8 cellular contexts compared by ENCODE assay signal in the genomic region with DNA sequence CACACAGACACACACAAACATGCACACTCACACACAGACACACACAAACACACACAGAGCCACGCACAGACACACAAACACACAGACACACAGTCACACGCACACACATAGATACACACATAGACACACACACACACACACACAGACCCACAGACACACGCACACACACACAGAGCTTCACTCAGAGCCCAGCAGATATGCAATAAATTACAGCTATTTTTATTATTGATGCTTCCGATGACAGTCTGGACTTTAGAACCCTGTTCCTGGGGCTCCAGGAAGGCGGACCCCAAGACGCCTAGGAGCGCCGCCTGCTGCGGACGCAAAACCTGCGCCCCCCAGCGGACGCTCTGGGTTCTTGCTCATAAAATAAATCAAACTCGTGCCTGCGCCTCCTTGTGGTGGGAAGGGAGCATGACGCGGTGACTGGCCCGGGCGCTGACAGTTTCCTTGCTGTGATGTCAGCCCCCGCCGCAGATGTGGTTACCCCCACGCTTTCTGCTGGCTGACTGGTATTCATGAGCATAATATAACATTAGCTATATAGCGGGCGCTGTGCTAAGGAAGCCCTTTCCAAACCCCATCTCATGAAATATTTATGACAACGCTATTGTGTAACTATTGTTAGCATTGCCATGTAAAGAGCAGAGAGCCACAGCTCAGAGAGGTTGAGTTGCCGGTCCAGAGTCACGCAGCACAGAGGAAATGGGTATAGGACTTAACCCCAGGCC.
DNase-seq lines count a peak whose midpoint lies in the region; ATAC-seq, FAIRE-seq and TF ChIP-seq lines count a peak whose summit lies in the region.

No MANE protein-coding gene starts in this region.

- H3K4me1 ChIP-seq in prostate gland (replicated peaks): no peaks in the 10 kb centered on the region
- peaks cover 17% of the 10 kb centered on the region for H3K4me1 ChIP-seq in upper lobe of right lung

- H3K36me3 Mint-ChIP-seq in HFFc6 (ENCODE audit: low read depth) (no peaks in the 10 kb centered on the region), glutamatergic neuron (ENCODE audit: unreplicated experiment) (no peaks in the 10 kb centered on the region)
- no peaks in the 10 kb centered on the region for H3K36me3 Mint-ChIP-seq in activated naive CD4-positive, alpha-beta T cell treated with anti-CD3 and anti-CD28 coated beads, Interleukin-2, amount 10 ng/mL, durations not matched to agents 7 days and 5 days

- ATAC-seq in SK-N-SH treated with all-trans-retinoic acid at 6 μM for 48 hours: peak; percentile 81
- ATAC-seq in upper lobe of right lung: peak; percentile 92

- H3K4me3 ChIP-seq in prostate gland (no peak overlapping the region), upper lobe of right lung (no peak overlapping the region)

- intact Hi-C loops in prostate gland (cut with DNase I) (loop anchor here (2.0 kb wide), 1 partner anchor 260 kb away; no protein-coding TSS in a partner anchor), upper lobe of right lung (cut with DNase I) (loop anchor here (5.0 to 10.0 kb wide), 2 partner anchors 162 to 260 kb away; no protein-coding TSS in a partner anchor)

- H3K27me3 Mint-ChIP-seq in HFFc6 (ENCODE audit: insufficient read depth): peaks cover 8% of the 10 kb centered on the region
- H3K27me3 Mint-ChIP-seq in activated naive CD4-positive, alpha-beta T cell treated with anti-CD3 and anti-CD28 coated beads, Interleukin-2, amount 10 ng/mL, durations not matched to agents 7 days and 5 days: peaks cover 23% of the 10 kb centered on the region
- no peaks in the 10 kb centered on the region for H3K27me3 Mint-ChIP-seq in glutamatergic neuron (ENCODE audit: unreplicated experiment)

- TF ChIP-seq POLR2A in prostate gland (IDR thresholded peaks at IDR 0.05): no peak

- FAIRE-seq in G401.6 (lab: Jason Lieb, UNC): peak; percentile 15

- DNase-seq in HFFc6 (peak; percentile 66), NCI-H1092 treated with DMSO at 0.1 percent for 48 hours (lab: John Stamatoyannopoulos, UW) (peak; percentile 85), glutamatergic neuron (peak; percentile 88), prostate gland (ENCODE audit: low spot score) (peak; percentile 70), upper lobe of right lung (peak; percentile 92)
- DNase-seq in activated naive CD4-positive, alpha-beta T cell treated with anti-CD3 and anti-CD28 coated beads, Interleukin-2, amount 10 ng/mL, durations not matched to agents 7 days and 5 days: peak; percentile 95

- peaks cover 31% of the 10 kb centered on the region for H3K4me1 Mint-ChIP-seq in HFFc6 (ENCODE audit: low read depth)
- H3K4me1 Mint-ChIP-seq in activated naive CD4-positive, alpha-beta T cell treated with anti-CD3 and anti-CD28 coated beads, Interleukin-2, amount 10 ng/mL, durations not matched to agents 7 days and 5 days: peaks cover 72% of the 10 kb centered on the region
- H3K4me1 Mint-ChIP-seq in glutamatergic neuron (ENCODE audit: low read depth, unreplicated experiment): no peaks in the 10 kb centered on the region

- peak; percentile 100 for TF ChIP-seq CTCF in HFFc6 (IDR thresholded peaks at IDR 0.05)
- peak; percentile 99 for TF ChIP-seq CTCF in glutamatergic neuron (IDR thresholded peaks at IDR 0.05; ENCODE audit: partially characterized antibody, unreplicated experiment)
- TF ChIP-seq CTCF in prostate gland (IDR thresholded peaks at IDR 0.05): peak; percentile 98 to 100 (median 98)
- peak; percentile 100 for TF ChIP-seq CTCF in upper lobe of right lung (IDR thresholded peaks at IDR 0.05)

- H3K4me3 Mint-ChIP-seq in HFFc6: peak overlapping the region; percentile 54
- peak overlapping the region; percentile 25 for H3K4me3 Mint-ChIP-seq in activated naive CD4-positive, alpha-beta T cell treated with anti-CD3 and anti-CD28 coated beads, Interleukin-2, amount 10 ng/mL, durations not matched to agents 7 days and 5 days
- no peak overlapping the region for H3K4me3 Mint-ChIP-seq in glutamatergic neuron (ENCODE audit: unreplicated experiment)

- H3K27ac Mint-ChIP-seq in HFFc6: no peak overlapping the region
- peak overlapping the region; percentile 4 for H3K27ac Mint-ChIP-seq in activated naive CD4-positive, alpha-beta T cell treated with anti-CD3 and anti-CD28 coated beads, Interleukin-2, amount 10 ng/mL, durations not matched to agents 7 days and 5 days
- H3K27ac Mint-ChIP-seq in glutamatergic neuron (ENCODE audit: unreplicated experiment): no peak overlapping the region

- H3K27me3 ChIP-seq in prostate gland (replicated peaks; ENCODE audit: insufficient read depth) (peaks cover 2% of the 10 kb centered on the region), upper lobe of right lung (peaks cover 13% of the 10 kb centered on the region)

- no peaks in the 10 kb centered on the region for H3K36me3 ChIP-seq in prostate gland
- no peaks in the 10 kb centered on the region for H3K36me3 ChIP-seq in upper lobe of right lung

- H3K9me3 ChIP-seq in prostate gland: no peaks in the 10 kb centered on the region
- no peaks in the 10 kb centered on the region for H3K9me3 ChIP-seq in upper lobe of right lung

- 14% methylated on average over 27 of the region's 27 CpGs for WGBS in prostate gland

- H3K9me3 Mint-ChIP-seq in HFFc6 (no peaks in the 10 kb centered on the region), glutamatergic neuron (ENCODE audit: unreplicated experiment) (no peaks in the 10 kb centered on the region)
- no peaks in the 10 kb centered on the region for H3K9me3 Mint-ChIP-seq in activated naive CD4-positive, alpha-beta T cell treated with anti-CD3 and anti-CD28 coated beads, Interleukin-2, amount 10 ng/mL, durations not matched to agents 7 days and 5 days

- CTCF ChIA-PET in activated naive CD4-positive, alpha-beta T cell treated with anti-CD3 and anti-CD28 coated beads, Interleukin-2, amount 10 ng/mL, durations not matched to agents 7 days and 5 days (lab: Charles Lee): interaction anchor here (0.6 to 11.8 kb wide), 39 partner anchors 12 to 260 kb away, joined by 3 to 328 read pairs (median 5); no protein-coding TSS in a partner anchor

- H3K27ac ChIP-seq in prostate gland: no peak overlapping the region
- H3K27ac ChIP-seq in upper lobe of right lung: no peak overlapping the region

TF ChIP-seq in SK-N-SH treated with all-trans-retinoic acid at 6 μM for 48 hours, 23 proteins besides CTCF, POLR2A, EP300 and RAD21:
- no peak for TF ChIP-seq SNAI2 (CRISPR knock-in tag; IDR thresholded peaks at IDR 0.05)
- no peak for TF ChIP-seq GLIS3 (CRISPR knock-in tag; IDR thresholded peaks at IDR 0.05)
- no peak for TF ChIP-seq CSDC2 (CRISPR knock-in tag; IDR thresholded peaks at IDR 0.05)
- no peak for TF ChIP-seq RARB (CRISPR knock-in tag; IDR thresholded peaks at IDR 0.05)
- TF ChIP-seq, protein P1, sequence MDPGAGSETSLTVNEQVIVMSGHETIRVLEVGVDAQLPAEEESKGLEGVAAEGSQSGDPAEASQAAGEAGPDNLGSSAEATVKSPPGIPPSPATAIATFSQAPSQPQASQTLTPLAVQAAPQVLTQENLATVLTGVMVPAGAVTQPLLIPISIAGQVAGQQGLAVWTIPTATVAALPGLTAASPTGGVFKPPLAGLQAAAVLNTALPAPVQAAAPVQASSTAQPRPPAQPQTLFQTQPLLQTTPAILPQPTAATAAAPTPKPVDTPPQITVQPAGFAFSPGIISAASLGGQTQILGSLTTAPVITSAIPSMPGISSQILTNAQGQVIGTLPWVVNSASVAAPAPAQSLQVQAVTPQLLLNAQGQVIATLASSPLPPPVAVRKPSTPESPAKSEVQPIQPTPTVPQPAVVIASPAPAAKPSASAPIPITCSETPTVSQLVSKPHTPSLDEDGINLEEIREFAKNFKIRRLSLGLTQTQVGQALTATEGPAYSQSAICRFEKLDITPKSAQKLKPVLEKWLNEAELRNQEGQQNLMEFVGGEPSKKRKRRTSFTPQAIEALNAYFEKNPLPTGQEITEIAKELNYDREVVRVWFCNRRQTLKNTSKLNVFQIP (CRISPR knock-in tag; IDR thresholded peaks at IDR 0.05; ENCODE audit: borderline replicate concordance, low read depth): no peak
- no peak for TF ChIP-seq ISL1 (CRISPR knock-in tag; IDR thresholded peaks at IDR 0.05)
- TF ChIP-seq OSR1 (CRISPR knock-in tag; IDR thresholded peaks at IDR 0.05): no peak
